15 cellular contexts compared by ENCODE assay signal in the genomic region with DNA sequence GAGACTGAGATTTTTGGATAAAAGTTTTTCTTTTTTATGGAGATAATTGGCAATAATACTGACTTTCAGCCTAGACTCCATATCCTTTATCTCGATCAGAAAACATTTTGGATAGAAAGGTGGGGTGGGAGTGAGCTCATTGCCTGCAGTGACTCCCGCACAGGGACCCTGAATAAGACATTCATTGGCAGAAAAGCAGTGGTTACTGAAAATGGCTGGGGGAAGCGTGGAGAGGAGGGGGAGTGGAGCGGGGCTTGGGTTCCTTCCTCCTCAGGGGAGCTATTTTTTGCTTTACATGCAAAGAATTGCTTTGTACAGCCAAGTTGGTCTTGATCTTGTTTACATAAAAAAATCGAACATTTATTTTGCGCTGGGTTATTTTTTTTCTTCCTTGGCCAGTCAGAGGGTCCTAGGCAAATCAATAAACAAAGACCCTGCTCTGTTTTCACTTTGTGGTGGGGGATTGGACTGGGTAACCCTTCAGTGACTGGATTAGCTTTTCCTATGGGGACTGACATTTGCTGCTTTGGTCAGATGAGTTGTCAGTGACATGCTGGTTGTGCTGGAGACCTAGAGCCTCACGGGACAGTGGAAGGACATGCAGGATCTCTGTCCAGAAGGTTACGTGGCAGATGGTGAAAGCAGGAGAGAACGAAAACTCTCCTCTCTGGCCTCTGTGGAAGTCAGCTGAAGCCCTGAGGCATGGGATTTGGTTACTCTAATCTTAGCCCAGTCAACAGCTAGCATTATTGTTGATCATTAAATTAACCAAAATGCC.
DNase-seq lines count a peak whose midpoint lies in the region; ATAC-seq and TF ChIP-seq lines count a peak whose summit lies in the region.
"Had no signal": no experiment of that assay in that cellular context is flagged by ENCODE, and none has a peak within 500 bp of the region (broad histone marks: within the 10 kb centered on the region; RNA-seq: fewer than 3 reads in every experiment).

No MANE protein-coding gene starts in this region.

- H3K23ac ChIP-seq in mesenchymal stem cell (ENCODE audit: low read length in 2 of 2) = no peak overlapping the region

- H3K4me2 ChIP-seq in mesenchymal stem cell (ENCODE audit: low read length, poor library complexity, severe bottlenecking) = no peak overlapping the region
- H3K4me2 ChIP-seq: GM23338 had no signal

- H3K36me3 ChIP-seq in mesenchymal stem cell (ENCODE audit: control insufficient read depth in 1 of 2, insufficient read depth in 2 of 2, low read depth in 1 of 2, low read length in 2 of 2) (no peaks in the 10 kb centered on the region), thoracic aorta (no peaks in the 10 kb centered on the region)

- no peaks in the 10 kb centered on the region for H3K4me1 ChIP-seq in mesenchymal stem cell (ENCODE audit: control insufficient read depth, insufficient read depth, low read depth, low read length)
- H3K4me1 ChIP-seq in thoracic aorta (ENCODE audit: control insufficient read depth in 1 of 2, low read depth in 2 of 2) = peaks cover 8 to 36% of the 10 kb centered on the region in 2 donors
- H3K4me1 ChIP-seq: body of pancreas had no signal

- peak overlapping the region; percentile 77 for H3K9ac ChIP-seq in mesenchymal stem cell (ENCODE audit: low read length)

- H2BK12ac ChIP-seq in mesenchymal stem cell (ENCODE audit: low read length in 2 of 2) = no peak overlapping the region

- no peak overlapping the region for H3K18ac ChIP-seq in mesenchymal stem cell (ENCODE audit: low read depth in 1 of 2, low read length in 2 of 2)

- no peak overlapping the region for H3K14ac ChIP-seq in mesenchymal stem cell (ENCODE audit: low read length in 2 of 2)

- no peak overlapping the region for H2BK120ac ChIP-seq in mesenchymal stem cell (ENCODE audit: low read depth, low read length)

- WGBS in mesenchymal stem cell = 95% methylated on average over 9 of the region's 9 CpGs

- H3K4me3 ChIP-seq in choroid plexus epithelial cell (ENCODE audit: low read depth, low read length) (peak overlapping the region; percentile 45), mesenchymal stem cell (ENCODE audit: insufficient read depth in 1 of 2, low read depth in 1 of 2, low read length in 2 of 2) (peak overlapping the region in 1 of 2 experiments; percentile 52), thoracic aorta (peak overlapping the region; percentile 69)
- H3K4me3 ChIP-seq: body of pancreas, GM23338 had no signal

- peaks cover 6% of the 10 kb centered on the region for H3K9me3 ChIP-seq in mesenchymal stem cell (ENCODE audit: control insufficient read depth, low read length)
- no peaks in the 10 kb centered on the region for H3K9me3 ChIP-seq in thoracic aorta
- H3K9me3 ChIP-seq: body of pancreas had no signal

- no peak overlapping the region for H2BK15ac ChIP-seq in mesenchymal stem cell (ENCODE audit: low read depth, poor library complexity, severe bottlenecking)

- no peak overlapping the region for H2BK5ac ChIP-seq in mesenchymal stem cell (ENCODE audit: low read depth, low read length, poor library complexity, severe bottlenecking)

- DNase-seq in NCI-H69 (lab: John Stamatoyannopoulos, UW) (peak; percentile 9), choroid plexus epithelial cell (ENCODE audit: low read depth) (peak; percentile 24), mesenchymal stem cell (no peak), thoracic aorta (ENCODE audit: low spot score) (no peak), NOMO-1 treated with dmso at 0.1 percent for 144 hours (lab: John Stamatoyannopoulos, UW; ENCODE audit: unreplicated experiment) (no peak), C1 segment of cervical spinal cord (lab: John Stamatoyannopoulos, UW) (no peak)
- DNase-seq: activated CD4-positive, alpha-beta T cell treated with anti-CD3 and anti-CD28 coated beads, Interleukin-2, amount 50 U/mL, for 1 hour; activated naive CD4-positive, alpha-beta T cell treated with anti-CD3 and anti-CD28 coated beads, Interleukin-2, amount 50 U/mL, for 16 hours; body of pancreas; cortex of kidney; DMS153; NCI-H526; stimulated activated CD4-positive, alpha-beta T cell treated with anti-CD3 and anti-CD28 coated beads, Interleukin-1b, Interleukin-23, amount 100 ng/mL, for 48 hours had no signal

- no peak overlapping the region for H2AFZ ChIP-seq in mesenchymal stem cell (ENCODE audit: low read depth, low read length)
- H2AFZ ChIP-seq: GM23338 had no signal

- no peak overlapping the region for H2AK5ac ChIP-seq in mesenchymal stem cell (ENCODE audit: low read length, severe bottlenecking)

- peak overlapping the region in 1 of 2 experiments; percentile 2 for H3K4ac ChIP-seq in mesenchymal stem cell (ENCODE audit: low read depth in 1 of 2, low read length in 2 of 2)

- ATAC-seq in thoracic aorta (ENCODE audit: insufficient number of reproducible peaks, low FRiP score, low read depth) (no peak), GM21786 (IDR thresholded peaks at IDR 0.05; ENCODE audit: unreplicated experiment) (no peak)
- ATAC-seq: body of pancreas, GM23338 had no signal

- H3K27me3 ChIP-seq in mesenchymal stem cell (ENCODE audit: control insufficient read depth in 1 of 2, insufficient read depth in 1 of 2, low read length in 2 of 2) (no peaks in the 10 kb centered on the region), thoracic aorta (replicated peaks; ENCODE audit: insufficient read depth) (no peaks in the 10 kb centered on the region)
- H3K27me3 ChIP-seq: body of pancreas had no signal

- TF ChIP-seq CTCF in choroid plexus epithelial cell (conservative IDR thresholded peaks at IDR 0.05; ENCODE audit: low read depth, low read length) = no peak
- TF ChIP-seq CTCF in thoracic aorta (IDR thresholded peaks at IDR 0.05) = no peak

- H4K8ac ChIP-seq in mesenchymal stem cell (ENCODE audit: low read length) = no peak overlapping the region

- H3K27ac ChIP-seq in mesenchymal stem cell (ENCODE audit: low read length, poor library complexity, severe bottlenecking) (no peak overlapping the region), thoracic aorta (peak overlapping the region; percentile 37 to 38)
- H3K27ac ChIP-seq: body of pancreas had no signal

- H4K91ac ChIP-seq in mesenchymal stem cell (ENCODE audit: low read length) = peak overlapping the region; percentile 2

- no peaks in the 10 kb centered on the region for H3K79me1 ChIP-seq in mesenchymal stem cell (replicated peaks; ENCODE audit: low read length, poor library complexity, severe bottlenecking)

Comparison
In these comparisons a context has a peak if more than half of its experiments do, and no peak if none do; other contexts are left out.
1. DNase-seq: peak in NCI-H69 (single experiment) and choroid plexus epithelial cell (single experiment); none in mesenchymal stem cell (single experiment), thoracic aorta (single experiment), NOMO-1 treated with dmso at 0.1 percent for 144 hours (single experiment) and C1 segment of cervical spinal cord (0 of 14).